ENCODE assay signal across 16 cellular contexts in the genomic region with DNA sequence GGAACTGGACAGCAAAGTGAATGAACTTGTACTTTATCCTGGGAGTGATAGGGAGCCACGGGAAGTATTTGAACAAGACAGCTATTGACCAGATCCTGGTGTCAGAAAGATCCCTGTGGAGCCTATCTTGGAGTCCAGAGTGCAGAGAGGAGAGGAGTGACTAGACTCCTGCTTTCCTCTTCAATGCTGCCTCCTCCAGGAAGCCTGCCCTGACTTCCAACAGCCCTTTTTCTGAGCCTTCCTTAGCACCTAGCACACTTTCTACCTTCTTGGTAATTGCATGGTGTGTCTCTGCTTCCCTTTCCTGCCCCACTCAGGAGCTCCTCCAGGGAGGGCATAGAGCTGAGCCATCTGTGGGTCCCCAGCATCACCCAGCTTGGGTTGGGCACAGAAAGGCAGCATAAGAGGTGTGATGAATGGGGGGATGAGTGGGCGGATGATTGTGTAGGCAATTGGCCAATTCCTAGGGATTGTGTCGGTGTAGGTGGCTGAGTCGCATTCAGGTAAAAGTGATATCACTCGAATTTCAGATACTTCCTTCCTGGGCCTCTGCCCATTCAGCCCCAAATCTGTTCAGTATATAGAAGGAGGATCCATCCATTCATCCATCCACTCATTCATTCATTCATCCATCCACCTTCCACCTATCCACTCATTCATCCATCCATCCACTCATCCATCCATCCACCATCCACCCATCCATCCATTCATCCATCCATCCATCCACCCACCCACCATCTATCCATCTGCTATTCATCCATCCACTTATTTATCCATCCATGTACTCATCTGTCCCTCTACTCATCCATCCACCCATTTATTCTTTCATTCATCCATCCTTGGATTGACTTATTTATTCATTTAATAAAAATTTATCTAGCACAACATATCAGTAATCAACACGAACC. TPM values are rescaled to one million over a fixed set of nuclear protein-coding genes. Genes with fewer than 3 reads are reported as not detected.
DNase-seq lines count a peak whose midpoint lies in the region; ATAC-seq, FAIRE-seq and TF ChIP-seq lines count a peak whose summit lies in the region.
"Had no signal": no experiment of that assay in that cellular context is flagged by ENCODE, and none has a peak within 500 bp of the region (broad histone marks: within the 10 kb centered on the region; RNA-seq: fewer than 3 reads in every experiment).

No MANE protein-coding gene starts in this region.

- H3K9me3 ChIP-seq in HCT116 (ENCODE audit: control insufficient read depth in 1 of 2, insufficient read depth in 1 of 2, low read depth in 1 of 2, low read length in 2 of 2) (no peaks in the 10 kb centered on the region), K562 (replicated peaks; ENCODE audit: control insufficient read depth, insufficient read depth, low read depth, low read length) (no peaks in the 10 kb centered on the region), right cardiac atrium (ENCODE audit: control insufficient read depth, low read length) (no peaks in the 10 kb centered on the region)

- H2AFZ ChIP-seq in HCT116 (ENCODE audit: low read depth, low read length, poor library complexity, severe bottlenecking) (no peak overlapping the region), K562 (ENCODE audit: low read depth, low read length) (no peak overlapping the region)

- intact Hi-C loops in activated CD4-positive, alpha-beta memory T cell treated with anti-CD3 and anti-CD28 coated beads for 36 hours (cut with micrococcal nuclease): no loop called here
- intact Hi-C loops in HCT116 (cut with micrococcal nuclease) (no loop called here), K562 (cut with micrococcal nuclease) (no loop called here), right cardiac atrium (cut with DNase I) (no loop called here)

- no peak for TF ChIP-seq RAD21 in HCT116 (IDR thresholded peaks at IDR 0.05; ENCODE audit: low read depth)
- TF ChIP-seq RAD21 in K562 (CRISPR knock-in tag; conservative IDR thresholded peaks at IDR 0.05 in 1 of 2, IDR thresholded peaks at IDR 0.05 in 1 of 2): no peak

- H3K4me1 Mint-ChIP-seq in activated CD4-positive, alpha-beta memory T cell treated with anti-CD3 and anti-CD28 coated beads for 36 hours (ENCODE audit: low read depth): peaks cover 31% of the 10 kb centered on the region
- peaks cover 33% of the 10 kb centered on the region for H3K4me1 Mint-ChIP-seq in activated CD4-positive, alpha-beta memory T cell treated with anti-CD3 and anti-CD28 coated beads, Interleukin-2, amount 10 ng/mL, durations not matched to agents 7 days and 5 days

- no peaks in the 10 kb centered on the region for H3K79me2 ChIP-seq in HCT116 (ENCODE audit: insufficient read depth, low read length)
- H3K79me2 ChIP-seq in K562 (ENCODE audit: control insufficient read depth, insufficient read depth, low read length): no peaks in the 10 kb centered on the region

- no peaks in the 10 kb centered on the region for H3K9me2 ChIP-seq in HCT116 (ENCODE audit: insufficient read depth)

- H3K4me1 ChIP-seq in HCT116 (ENCODE audit: control insufficient read depth in 1 of 2, insufficient read depth in 2 of 2, low read length in 2 of 2) (peaks cover 9 to 22% of the 10 kb centered on the region in 2 experiments), K562 (replicated peaks in 1 of 2; ENCODE audit: control insufficient read depth in 2 of 2, insufficient read depth in 2 of 2, low read length in 2 of 2) (no peaks in the 10 kb centered on the region), right cardiac atrium (ENCODE audit: control insufficient read depth, insufficient read depth, low read length) (no peaks in the 10 kb centered on the region)

- H3K27ac ChIP-seq in HCT116 (ENCODE audit: low read depth, low read length) (no peak overlapping the region), K562 (ENCODE audit: extremely low read depth, low read depth, low read length) (no peak overlapping the region), right cardiac atrium (ENCODE audit: low read length) (no peak overlapping the region)

- H3K4me2 ChIP-seq in HCT116 (ENCODE audit: low read length): 0 out of 2 replicates have a peak overlapping the region, but pooled peaks have one; percentile 21
- no peak overlapping the region for H3K4me2 ChIP-seq in K562 (ENCODE audit: insufficient read depth, low read length)

- TF ChIP-seq EP300 in K562 (IDR thresholded peaks at IDR 0.05; ENCODE audit: low read length): no peak

- in situ Hi-C loops in K562 (cut with MboI): no loop called here

- ATAC-seq in HCT116 (no peak), K562 (no peak), right cardiac atrium (no peak)

- RAD21 ChIA-PET in HCT116 (lab: Charles Lee; ENCODE audit: low non-redundant PET in 1 of 2, low total read pairs in 2 of 2, uncharacterized antibody in 2 of 2, unreplicated experiment in 2 of 2): interaction anchor here in 1 of 2 experiments (0.6 kb wide), 1 partner anchor 19 kb away, joined by 3 read pairs; no protein-coding TSS in a partner anchor

- no peaks in the 10 kb centered on the region for H3K36me3 ChIP-seq in HCT116 (ENCODE audit: control insufficient read depth in 1 of 2, insufficient read depth in 2 of 2, low read length in 2 of 2)
- no peaks in the 10 kb centered on the region for H3K36me3 ChIP-seq in K562 (ENCODE audit: control insufficient read depth, insufficient read depth, low read length)

- H3K36me3 Mint-ChIP-seq in activated CD4-positive, alpha-beta memory T cell treated with anti-CD3 and anti-CD28 coated beads for 36 hours: peaks cover 4% of the 10 kb centered on the region
- peaks cover 8% of the 10 kb centered on the region for H3K36me3 Mint-ChIP-seq in activated CD4-positive, alpha-beta memory T cell treated with anti-CD3 and anti-CD28 coated beads, Interleukin-2, amount 10 ng/mL, durations not matched to agents 7 days and 5 days (ENCODE audit: low read depth)

- H3K9me3 Mint-ChIP-seq in activated CD4-positive, alpha-beta memory T cell treated with anti-CD3 and anti-CD28 coated beads for 36 hours: peaks cover 17% of the 10 kb centered on the region
- H3K9me3 Mint-ChIP-seq in activated CD4-positive, alpha-beta memory T cell treated with anti-CD3 and anti-CD28 coated beads, Interleukin-2, amount 10 ng/mL, durations not matched to agents 7 days and 5 days: peaks cover 4% of the 10 kb centered on the region

- TF ChIP-seq POLR2A in HCT116 (IDR thresholded peaks at IDR 0.05; ENCODE audit: borderline replicate concordance, extremely low read depth, insufficient read depth, insufficient read length): no peak
- TF ChIP-seq POLR2A in K562 (conservative IDR thresholded peaks at IDR 0.05): no peak

- H3K4me3 ChIP-seq in HCT116 (replicated peaks in 1 of 2; ENCODE audit: low read depth in 1 of 2, low read length in 2 of 2) (no peak overlapping the region), K562 (no peak overlapping the region), right cardiac atrium (ENCODE audit: low read length) (no peak overlapping the region)

- DNase-seq in activated CD4-positive, alpha-beta memory T cell treated with anti-CD3 and anti-CD28 coated beads for 36 hours: peak; percentile 47
- DNase-seq in activated CD4-positive, alpha-beta memory T cell treated with anti-CD3 and anti-CD28 coated beads, Interleukin-2, amount 10 ng/mL, durations not matched to agents 7 days and 5 days: no peak
- DNase-seq in HCT116 (ENCODE audit: low read depth, low spot score) (no peak), K562 (ENCODE audit: extremely low read depth in 1 of 4, low spot score in 3 of 4) (no peak), right cardiac atrium (no peak), DMS53 treated with DMSO at 0.1 percent for 48 hours (lab: John Stamatoyannopoulos, UW; ENCODE audit: unreplicated experiment) (no peak)
- peak; percentile 15 to 63 for DNase-seq in stimulated activated CD4-positive, alpha-beta T cell treated with anti-CD3 and anti-CD28 coated beads, Interleukin-4, amount 100 ng/mL, for 4 hours
- DNase-seq: AML-193; CD4-positive, CD25-positive, alpha-beta regulatory T cell; DMS53; H7; Karpas-422; MM.1S; NCI-H1105 treated with DMSO at 0.1 percent for 48 hours; NCI-H187; NCI-H446 had no signal

- H3K27me3 Mint-ChIP-seq in activated CD4-positive, alpha-beta memory T cell treated with anti-CD3 and anti-CD28 coated beads for 36 hours: peaks cover 4% of the 10 kb centered on the region
- H3K27me3 Mint-ChIP-seq in activated CD4-positive, alpha-beta memory T cell treated with anti-CD3 and anti-CD28 coated beads, Interleukin-2, amount 10 ng/mL, durations not matched to agents 7 days and 5 days: peaks cover 12% of the 10 kb centered on the region

- WGBS in K562 (ENCODE audit: insufficient coverage, low coverage, missing lambda C conversion rate): 0% methylated on average over 6 of the region's 6 CpGs
- 72% methylated on average over 6 of the region's 6 CpGs for WGBS in right cardiac atrium

- POLR2A ChIA-PET in activated CD4-positive, alpha-beta memory T cell treated with anti-CD3 and anti-CD28 coated beads for 36 hours (lab: Charles Lee): no interaction called here
- POLR2A ChIA-PET in activated CD4-positive, alpha-beta memory T cell treated with anti-CD3 and anti-CD28 coated beads, Interleukin-2, amount 10 ng/mL, durations not matched to agents 7 days and 5 days (lab: Charles Lee): interaction anchor here (0.8 kb wide), 1 partner anchor 68 kb away, joined by 3 read pairs; no protein-coding TSS in a partner anchor
- POLR2A ChIA-PET in HCT116 (lab: Charles Lee) (no interaction called here), K562 (lab: Yijun Ruan, JAX) (interaction anchor here (0.9 kb wide), 1 partner anchor 8 kb away, joined by 3 read pairs; no protein-coding TSS in a partner anchor)

- BruUV-seq in HCT116 (replicated peaks; lab: Mats Ljungman, UMichigan) (no TSS peak), K562 (replicated peaks; lab: Mats Ljungman, UMichigan) (no TSS peak)

- H3K4me3 Mint-ChIP-seq in activated CD4-positive, alpha-beta memory T cell treated with anti-CD3 and anti-CD28 coated beads for 36 hours: no peak overlapping the region
- H3K4me3 Mint-ChIP-seq in activated CD4-positive, alpha-beta memory T cell treated with anti-CD3 and anti-CD28 coated beads, Interleukin-2, amount 10 ng/mL, durations not matched to agents 7 days and 5 days: no peak overlapping the region

- FAIRE-seq in K562 (lab: Jason Lieb, UNC): no peak

- CTCF ChIA-PET in activated CD4-positive, alpha-beta memory T cell treated with anti-CD3 and anti-CD28 coated beads for 36 hours (lab: Charles Lee): interaction anchor here (0.6 to 1.0 kb wide), 2 partner anchors 116 to 997 kb away, joined by 4 to 7 read pairs; no protein-coding TSS in a partner anchor
- CTCF ChIA-PET in activated CD4-positive, alpha-beta memory T cell treated with anti-CD3 and anti-CD28 coated beads, Interleukin-2, amount 10 ng/mL, durations not matched to agents 7 days and 5 days (lab: Charles Lee): no interaction called here
- CTCF ChIA-PET in HCT116 (lab: Charles Lee) (interaction anchor here (1.8 kb wide), 1 partner anchor 20 kb away, joined by 4 read pairs; no protein-coding TSS in a partner anchor), K562 (lab: Yijun Ruan, JAX; ENCODE audit: low intra/inter-chr PET ratio) (no interaction called here)

- H3K27me3 ChIP-seq in HCT116 (ENCODE audit: insufficient read depth, low read length) (no peaks in the 10 kb centered on the region), K562 (ENCODE audit: control insufficient read depth in 2 of 2, insufficient read depth in 2 of 2, low read length in 2 of 2) (no peaks in the 10 kb centered on the region), right cardiac atrium (ENCODE audit: control insufficient read depth, insufficient read depth) (no peaks in the 10 kb centered on the region)

- H3K27ac Mint-ChIP-seq in activated CD4-positive, alpha-beta memory T cell treated with anti-CD3 and anti-CD28 coated beads for 36 hours: no peak overlapping the region
- H3K27ac Mint-ChIP-seq in activated CD4-positive, alpha-beta memory T cell treated with anti-CD3 and anti-CD28 coated beads, Interleukin-2, amount 10 ng/mL, durations not matched to agents 7 days and 5 days: no peak overlapping the region
- H3K27ac Mint-ChIP-seq: CD4-positive, CD25-positive, alpha-beta regulatory T cell had no signal

- H3K9me1 ChIP-seq in K562 (ENCODE audit: control insufficient read depth, insufficient read depth, low read length): no peaks in the 10 kb centered on the region

- H4K20me1 ChIP-seq in HCT116 (ENCODE audit: insufficient read depth) (no peaks in the 10 kb centered on the region), K562 (replicated peaks; ENCODE audit: control insufficient read depth, insufficient read depth, low read length) (no peaks in the 10 kb centered on the region)

- no peak for TF ChIP-seq CTCF in HCT116 (IDR thresholded peaks at IDR 0.05 in 2 of 3, conservative IDR thresholded peaks at IDR 0.05 in 1 of 3; ENCODE audit: borderline replicate concordance in 1 of 3, insufficient read depth in 1 of 3, low read depth in 2 of 3, low read length in 2 of 3)
- TF ChIP-seq CTCF in K562 (IDR thresholded peaks at IDR 0.05 in 2 of 3, conservative IDR thresholded peaks at IDR 0.05 in 1 of 3; ENCODE audit: insufficient read depth in 2 of 3, low read depth in 1 of 3, low read length in 3 of 3): no peak

- no peak overlapping the region for H3K9ac ChIP-seq in HCT116 (ENCODE audit: low read length)
- no peak overlapping the region for H3K9ac ChIP-seq in K562 (ENCODE audit: insufficient read depth in 1 of 2, low read depth in 2 of 2, low read length in 2 of 2)

RNA-seq across cellular contexts. Expression of a gene that starts 26.9 kb away (rescaled TPM):
- under 1 TPM; 0.50 to 0.56 TPM for total RNA-seq in activated CD4-positive, alpha-beta memory T cell treated with anti-CD3 and anti-CD28 coated beads for 36 hours
- 1 to 10 TPM; 1.4 TPM for total RNA-seq in activated CD4-positive, alpha-beta memory T cell treated with anti-CD3 and anti-CD28 coated beads, Interleukin-2, amount 10 ng/mL, durations not matched to agents 7 days and 5 days
- total RNA-seq in HCT116 (2021; ENCODE audit: unreplicated experiment) (4.9 TPM), K562 (2014; rRNA removed) (not detected in 2 replicates), K562 (2014; rRNA removed; fragmentation: Illumina TruSeq; extraction: Trizol) (not detected in 2 replicates), K562 (2015; rRNA removed; fragmentation: Illumina TruSeq; extraction: Trizol) (not detected in 2 replicates), K562 (2021) (not detected in 2 replicates), right cardiac atrium (not detected)
- polyA plus RNA-seq in HCT116 (2012): 2.9 and 4.5 TPM in 2 replicates
- not detected in 2 replicates for total RNA-seq in K562 (2011; cell fraction: chromatin; rRNA removed; ENCODE audit: low replicate concordance)
- total RNA-seq in K562 (2011; cell fraction: nucleolus; rRNA removed): not detected in 2 replicates
- not detected in 2 replicates for total RNA-seq in K562 (2011; cell fraction: nucleoplasm; rRNA removed)
- polyA plus RNA-seq in K562 (2011; rRNA removed) (not detected in 2 replicates), K562 (2014; fragmentation: Illumina TruSeq; extraction: Trizol) (not detected in 2 replicates), K562 (2014; fragmentation: Nextera tagmentation; extraction: Ambion mirVana) (not detected), K562 (2014; rRNA removed) (not detected in 2 replicates), right cardiac atrium (not detected)
- polyA plus RNA-seq in K562 (2011; cell fraction: cytosol; rRNA removed): not detected in 2 replicates
- polyA plus RNA-seq in K562 (2011; cell fraction: nucleus; rRNA removed): not detected in 2 replicates
- not detected in 2 replicates for polyA plus RNA-seq in K562 (2012)
- not detected in 2 replicates for polyA minus RNA-seq in K562 (2011; rRNA and poly(A)+ RNA removed)
- polyA minus RNA-seq in K562 (2011; cell fraction: cytosol; rRNA and poly(A)+ RNA removed): not detected in 2 replicates
- not detected in 2 replicates for polyA minus RNA-seq in K562 (2011; cell fraction: nucleus; rRNA and poly(A)+ RNA removed)
- total RNA-seq: CD4-positive, CD25-positive, alpha-beta regulatory T cell; H7 had no signal

RNA-seq across cellular contexts. Expression of a gene that starts 55.9 kb away (rescaled TPM):
- under 1 TPM in 1 of 2 experiments, not detected in 1; 0.24 TPM for total RNA-seq in activated CD4-positive, alpha-beta memory T cell treated with anti-CD3 and anti-CD28 coated beads for 36 hours
- total RNA-seq in activated CD4-positive, alpha-beta memory T cell treated with anti-CD3 and anti-CD28 coated beads, Interleukin-2, amount 10 ng/mL, durations not matched to agents 7 days and 5 days: under 1 TPM; 0.08 to 0.10 TPM
- total RNA-seq in HCT116 (2021; ENCODE audit: unreplicated experiment) (not detected), K562 (2014; rRNA removed) (not detected in 2 replicates), K562 (2014; rRNA removed; fragmentation: Illumina TruSeq; extraction: Trizol) (not detected in 2 replicates), K562 (2015; rRNA removed; fragmentation: Illumina TruSeq; extraction: Trizol) (not detected in 2 replicates), K562 (2021) (not detected in 2 replicates), right cardiac atrium (not detected)
- polyA plus RNA-seq in HCT116 (2012): not detected in 2 replicates
- not detected in 2 replicates for total RNA-seq in K562 (2011; cell fraction: chromatin; rRNA removed; ENCODE audit: low replicate concordance)
- total RNA-seq in K562 (2011; cell fraction: nucleolus; rRNA removed): not detected in 2 replicates
- not detected in 2 replicates for total RNA-seq in K562 (2011; cell fraction: nucleoplasm; rRNA removed)
- polyA plus RNA-seq in K562 (2011; rRNA removed) (not detected in 2 replicates), K562 (2014; fragmentation: Illumina TruSeq; extraction: Trizol) (not detected in 2 replicates), K562 (2014; fragmentation: Nextera tagmentation; extraction: Ambion mirVana) (not detected), K562 (2014; rRNA removed) (not detected in 2 replicates), right cardiac atrium (not detected)
- polyA plus RNA-seq in K562 (2011; cell fraction: cytosol; rRNA removed): not detected in 2 replicates
- not detected in 2 replicates for polyA plus RNA-seq in K562 (2011; cell fraction: nucleus; rRNA removed)
- polyA plus RNA-seq in K562 (2012): not detected in 2 replicates
- not detected in 2 replicates for polyA minus RNA-seq in K562 (2011; rRNA and poly(A)+ RNA removed)
- not detected in 2 replicates for polyA minus RNA-seq in K562 (2011; cell fraction: cytosol; rRNA and poly(A)+ RNA removed)
- polyA minus RNA-seq in K562 (2011; cell fraction: nucleus; rRNA and poly(A)+ RNA removed): not detected in 2 replicates
- total RNA-seq: CD4-positive, CD25-positive, alpha-beta regulatory T cell; H7 had no signal

Comparison
In these comparisons a context has a peak if more than half of its experiments do, and no peak if none do; other contexts are left out.
1. DNase-seq: peak in activated CD4-positive, alpha-beta memory T cell treated with anti-CD3 and anti-CD28 coated beads for 36 hours (single experiment) and stimulated activated CD4-positive, alpha-beta T cell treated with anti-CD3 and anti-CD28 coated beads, Interleukin-4, amount 100 ng/mL, for 4 hours (2 of 2); none in activated CD4-positive, alpha-beta memory T cell treated with anti-CD3 and anti-CD28 coated beads, Interleukin-2, amount 10 ng/mL, durations not matched to agents 7 days and 5 days (single experiment), HCT116 (single experiment), K562 (0 of 4), right cardiac atrium (0 of 3) and DMS53 treated with DMSO at 0.1 percent for 48 hours (single experiment).
2. CTCF ChIA-PET loops: an anchor here in activated CD4-positive, alpha-beta memory T cell treated with anti-CD3 and anti-CD28 coated beads for 36 hours (0.6 to 1.0 kb wide) and HCT116 (1.8 kb wide); none called in activated CD4-positive, alpha-beta memory T cell treated with anti-CD3 and anti-CD28 coated beads, Interleukin-2, amount 10 ng/mL, durations not matched to agents 7 days and 5 days and K562.
3. POLR2A ChIA-PET loops: an anchor here in activated CD4-positive, alpha-beta memory T cell treated with anti-CD3 and anti-CD28 coated beads, Interleukin-2, amount 10 ng/mL, durations not matched to agents 7 days and 5 days (0.8 kb wide) and K562 (0.9 kb wide); none called in activated CD4-positive, alpha-beta memory T cell treated with anti-CD3 and anti-CD28 coated beads for 36 hours and HCT116.